Comparison of ENCODE assay signal across 12 cellular contexts in genomic region chr20:42901689-42902518, GRCh38.
"Had no signal": no experiment of that assay in that cellular context is flagged by ENCODE, and none has a peak within 500 bp of the region (broad histone marks: within the 10 kb centered on the region; RNA-seq: fewer than 3 reads in every experiment).

No MANE protein-coding gene starts in this region.

- ATAC-seq: stimulated activated naive B cell treated with anti-CD40 and anti-IgM and Interleukin-4, amounts not matched to agents 10 μg/mL and 1 μg/mL and 100 μg/mL, for 72 hours had no signal

- DNase-seq: activated CD4-positive, alpha-beta memory T cell treated with anti-CD3 and anti-CD28 coated beads for 36 hours; activated CD4-positive, CD25-positive, alpha-beta regulatory T cell treated with anti-CD3 and anti-CD28 coated beads, Interleukin-2, amount 50 U/mL, for 72 hours; activated gamma-delta T cell treated with Interleukin-2 at 50 U/mL for 16 hours; activated naive CD8-positive, alpha-beta T cell treated with anti-CD3 and anti-CD28 coated beads, Interleukin-2, amount 10 ng/mL, durations not matched to agents 7 days and 5 days; activated T-cell treated with anti-CD3 and anti-CD28 coated beads, Interleukin-2, amount 50 U/mL, for 48 hours; aorta; cortex of kidney; effector memory CD4-positive, alpha-beta T cell; nephron progenitor cell; stimulated activated CD4-positive, alpha-beta T cell treated with anti-CD3 and anti-CD28 coated beads, Interleukin-1b, Interleukin-23, amount 100 ng/mL, for 48 hours; stimulated activated naive B cell treated with anti-CD40 and anti-IgM and Interleukin-4, amounts not matched to agents 10 μg/mL and 1 μg/mL and 100 μg/mL, for 72 hours; trophoblast cell had no signal
